2 cellular contexts compared by ENCODE assay signal in the genomic region with DNA sequence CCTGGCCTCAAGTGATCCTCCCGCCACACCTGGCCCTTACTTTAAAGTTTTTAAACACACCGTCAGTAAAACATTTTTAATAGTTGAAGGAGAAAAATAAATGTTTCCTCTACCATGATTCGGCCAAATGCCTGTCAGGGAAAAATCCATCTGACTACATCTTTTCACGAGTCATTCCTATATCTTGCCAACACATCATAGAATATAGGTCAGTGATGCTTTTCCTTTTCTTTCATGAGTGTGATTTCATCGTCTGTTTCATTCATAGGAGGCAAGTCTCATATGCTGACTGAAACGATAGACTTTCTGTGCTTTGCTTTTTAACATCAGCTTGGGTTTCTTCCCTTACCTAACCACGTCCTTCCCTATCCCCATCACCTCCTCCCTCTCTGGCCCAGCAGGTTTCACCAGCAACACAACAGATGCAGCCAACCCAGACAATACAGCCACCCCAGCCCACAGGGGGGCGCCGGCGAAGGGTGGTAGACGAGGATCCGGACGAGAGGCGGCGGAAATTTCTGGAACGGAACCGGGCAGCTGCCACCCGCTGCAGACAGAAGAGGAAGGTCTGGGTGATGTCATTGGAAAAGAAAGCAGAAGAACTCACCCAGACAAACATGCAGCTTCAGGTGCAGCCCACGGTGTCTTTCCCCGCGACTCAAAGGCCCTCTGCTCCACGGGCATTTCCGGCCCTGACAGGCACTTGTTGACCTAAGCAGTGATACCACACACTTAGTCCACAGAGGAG.
TF ChIP-seq lines count a peak whose summit lies in the region.

No MANE protein-coding gene starts in this region.

TF ChIP-seq in SK-N-SH, 30 proteins besides CTCF, POLR2A, EP300 and RAD21 (continued from another document):
- TF ChIP-seq, protein P1, sequence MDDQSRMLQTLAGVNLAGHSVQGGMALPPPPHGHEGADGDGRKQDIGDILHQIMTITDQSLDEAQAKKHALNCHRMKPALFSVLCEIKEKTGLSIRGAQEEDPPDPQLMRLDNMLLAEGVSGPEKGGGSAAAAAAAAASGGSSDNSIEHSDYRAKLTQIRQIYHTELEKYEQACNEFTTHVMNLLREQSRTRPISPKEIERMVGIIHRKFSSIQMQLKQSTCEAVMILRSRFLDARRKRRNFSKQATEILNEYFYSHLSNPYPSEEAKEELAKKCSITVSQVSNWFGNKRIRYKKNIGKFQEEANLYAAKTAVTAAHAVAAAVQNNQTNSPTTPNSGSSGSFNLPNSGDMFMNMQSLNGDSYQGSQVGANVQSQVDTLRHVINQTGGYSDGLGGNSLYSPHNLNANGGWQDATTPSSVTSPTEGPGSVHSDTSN (IDR thresholded peaks at IDR 0.05), result peak; percentile 31; the same call in 1 of the 2 replicates
- no peak for TF ChIP-seq RFX5 (IDR thresholded peaks at IDR 0.05; ENCODE audit: low read length)
- TF ChIP-seq JUND (IDR thresholded peaks at IDR 0.05), result peak; percentile 14; the same call in 1 of the 2 replicates
- no peak for TF ChIP-seq SMC3 (IDR thresholded peaks at IDR 0.05; ENCODE audit: low read depth, low read length)
- TF ChIP-seq CHD2 (IDR thresholded peaks at IDR 0.05; ENCODE audit: low read length, partially characterized antibody), result no peak
- no peak for TF ChIP-seq MEF2A (IDR thresholded peaks at IDR 0.05; ENCODE audit: borderline replicate concordance, low read depth)
- no peak for TF ChIP-seq MXI1 (IDR thresholded peaks at IDR 0.05; ENCODE audit: low read depth, low read length)
- no peak for TF ChIP-seq ELF1 (IDR thresholded peaks at IDR 0.05)
- TF ChIP-seq TEAD4 (IDR thresholded peaks at IDR 0.05; ENCODE audit: borderline replicate concordance, insufficient read depth), result no peak

TF ChIP-seq in SK-N-SH treated with all-trans-retinoic acid at 6 μM for 48 hours, 23 proteins besides CTCF, POLR2A, EP300 and RAD21 (continued from another document):
- TF ChIP-seq, protein P2, sequence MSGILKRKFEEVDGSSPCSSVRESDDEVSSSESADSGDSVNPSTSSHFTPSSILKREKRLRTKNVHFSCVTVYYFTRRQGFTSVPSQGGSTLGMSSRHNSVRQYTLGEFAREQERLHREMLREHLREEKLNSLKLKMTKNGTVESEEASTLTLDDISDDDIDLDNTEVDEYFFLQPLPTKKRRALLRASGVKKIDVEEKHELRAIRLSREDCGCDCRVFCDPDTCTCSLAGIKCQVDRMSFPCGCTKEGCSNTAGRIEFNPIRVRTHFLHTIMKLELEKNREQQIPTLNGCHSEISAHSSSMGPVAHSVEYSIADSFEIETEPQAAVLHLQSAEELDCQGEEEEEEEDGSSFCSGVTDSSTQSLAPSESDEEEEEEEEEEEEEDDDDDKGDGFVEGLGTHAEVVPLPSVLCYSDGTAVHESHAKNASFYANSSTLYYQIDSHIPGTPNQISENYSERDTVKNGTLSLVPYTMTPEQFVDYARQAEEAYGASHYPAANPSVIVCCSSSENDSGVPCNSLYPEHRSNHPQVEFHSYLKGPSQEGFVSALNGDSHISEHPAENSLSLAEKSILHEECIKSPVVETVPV (CRISPR knock-in tag; IDR thresholded peaks at IDR 0.05), result no peak
- no peak for TF ChIP-seq ARNTL (CRISPR knock-in tag; IDR thresholded peaks at IDR 0.05; ENCODE audit: borderline replicate concordance, low read depth)
TF ChIP-seq in SK-N-SH treated with all-trans-retinoic acid at 6 μM for 48 hours: peak in this region for 0.
